8 cellular contexts compared by ENCODE assay signal in genomic region chr19:58001895-58002369, GRCh38. TPM values are rescaled to one million over a fixed set of nuclear protein-coding genes. Genes with fewer than 3 reads are reported as not detected.
DNase-seq lines count a peak whose midpoint lies in the region; TF ChIP-seq lines count a peak whose summit lies in the region.

No MANE protein-coding gene starts in this region.

- H3K27me3 Mint-ChIP-seq in brain, result peaks cover 8% of the 10 kb centered on the region

- H3K4me3 Mint-ChIP-seq in brain, result peak overlapping the region; percentile 86 to 96 (median 89)

- peak overlapping the region; percentile 86 to 98 (median 94) for H3K27ac Mint-ChIP-seq in brain

- DNase-seq in NCI-H1694 (lab: John Stamatoyannopoulos, UW) (peak; percentile 27), NCI-H1694 treated with DMSO at 0.1 percent for 48 hours (lab: John Stamatoyannopoulos, UW) (no peak), HuH-7.5 (ENCODE audit: low spot score) (peak; percentile 50), superior temporal gyrus (ENCODE audit: extremely low spot score) (peak; percentile 19), GM19240 (ENCODE audit: insufficient read length, low spot score) (no peak), D341Med (ENCODE audit: low spot score) (no peak)

- peaks cover 94% of the 10 kb centered on the region for H3K36me3 Mint-ChIP-seq in brain

- peak overlapping the region; percentile 73 for H3K27ac ChIP-seq in layer of hippocampus (ENCODE audit: low read depth, low read length)

- peaks cover 81 to 94% (median 87%) of the 10 kb centered on the region in 5 experiments for H3K9me3 Mint-ChIP-seq in brain

- TF ChIP-seq CTCF in brain (conservative IDR thresholded peaks at IDR 0.05), result no peak

- no peaks in the 10 kb centered on the region for H3K27me3 ChIP-seq in layer of hippocampus (ENCODE audit: control insufficient read depth, insufficient read depth, low read length)

- H3K4me1 Mint-ChIP-seq in brain, result peaks cover 42% of the 10 kb centered on the region

RNA-seq across cellular contexts. Expression of gene ZNF606, which starts 0.7 kb away (rescaled TPM):
- 4.8 TPM for polyA plus RNA-seq in brain (ENCODE audit: insufficient read depth, low read depth, low replicate concordance)

RNA-seq across cellular contexts. Expression of gene C19orf18, which starts 27.6 kb away (rescaled TPM):
- 0.53 TPM for polyA plus RNA-seq in brain (ENCODE audit: insufficient read depth, low read depth, low replicate concordance)

RNA-seq across cellular contexts. Expression of gene ZSCAN1, which starts 31.9 kb away (rescaled TPM):
- polyA plus RNA-seq in brain (ENCODE audit: insufficient read depth, low read depth, low replicate concordance), result 1.1 TPM

RNA-seq across cellular contexts. Expression of gene ZNF256, which starts 54.4 kb away (rescaled TPM):
- 2.6 TPM for polyA plus RNA-seq in brain (ENCODE audit: insufficient read depth, low read depth, low replicate concordance)

RNA-seq across cellular contexts. Expression of gene ZNF135, which starts 57.1 kb away (rescaled TPM):
- 8.5 TPM for polyA plus RNA-seq in brain (ENCODE audit: insufficient read depth, low read depth, low replicate concordance)

Comparison
In these comparisons a context has a peak if more than half of its experiments do, and no peak if none do; other contexts are left out.
1. DNase-seq: peak in NCI-H1694 (single experiment), HuH-7.5 (single experiment) and superior temporal gyrus (single experiment); none in NCI-H1694 treated with DMSO at 0.1 percent for 48 hours (single experiment), GM19240 (single experiment) and D341Med (single experiment).